8 cellular contexts compared by ENCODE assay signal in genomic region chr4:38179690-38180299, GRCh38.
A peak's percentile ranks its signal among the peaks of the same experiment; 100 is the strongest.
DNase-seq lines count a peak whose midpoint lies in the region; ATAC-seq, FAIRE-seq and TF ChIP-seq lines count a peak whose summit lies in the region.

No MANE protein-coding gene starts in this region.

- no peak overlapping the region for H3K4me2 ChIP-seq in HepG2 (ENCODE audit: low read depth, low read length)

- TF ChIP-seq EP300 in HepG2 (IDR thresholded peaks at IDR 0.05; ENCODE audit: low read depth in 2 of 2, low read length in 2 of 2) (peak in 1 of 2 experiments; percentile 45; a peak in 1 of 4 replicates), HepG2 (CRISPR knock-in tag; IDR thresholded peaks at IDR 0.05; ENCODE audit: borderline replicate concordance) (no peak)

- no TSS peak for BruUV-seq in HepG2 (replicated peaks; lab: Mats Ljungman, UMichigan)

- H3K9ac ChIP-seq in HepG2 (ENCODE audit: insufficient read depth, low read depth, low read length): no peak overlapping the region

- 64% methylated on average over 3 of the region's 3 CpGs for WGBS in HepG2 (ENCODE audit: low lambda C conversion rate)

- ATAC-seq in CD8-positive, alpha-beta T cell: peak; percentile 65
- peak; percentile 88 for ATAC-seq in HepG2
- ATAC-seq in GM18498 (IDR thresholded peaks at IDR 0.05; ENCODE audit: unreplicated experiment): no peak

- H3K4me3 Mint-ChIP-seq in CD8-positive, alpha-beta T cell: no peak overlapping the region

- no peak overlapping the region for H3K4me3 ChIP-seq in CD8-positive, alpha-beta T cell (ENCODE audit: low read depth, low read length)
- no peak overlapping the region for H3K4me3 ChIP-seq in coronary artery
- no peak overlapping the region for H3K4me3 ChIP-seq in HepG2 (replicated peaks in 1 of 3; ENCODE audit: insufficient read depth in 1 of 3, low read depth in 2 of 3, low read length in 3 of 3)

- no peaks in the 10 kb centered on the region for H3K9me3 ChIP-seq in CD8-positive, alpha-beta T cell (ENCODE audit: low read length)
- no peaks in the 10 kb centered on the region for H3K9me3 ChIP-seq in HepG2 (ENCODE audit: low read length)

- peak; percentile 97 for TF ChIP-seq CTCF in CD8-positive, alpha-beta T cell (IDR thresholded peaks at IDR 0.05)
- TF ChIP-seq CTCF in coronary artery (IDR thresholded peaks at IDR 0.05) (peak; percentile 83), HepG2 (CRISPR knock-in tag; IDR thresholded peaks at IDR 0.05) (peak; percentile 91)

- H3K27me3 ChIP-seq in CD8-positive, alpha-beta T cell (ENCODE audit: insufficient read depth, low read length): no peaks in the 10 kb centered on the region
- no peaks in the 10 kb centered on the region for H3K27me3 ChIP-seq in HepG2 (ENCODE audit: control insufficient read depth in 1 of 2, insufficient read depth in 2 of 2, low read length in 2 of 2)

- FAIRE-seq in HepG2 (lab: Jason Lieb, UNC): peak; percentile 72

- no peak overlapping the region for H3K27ac ChIP-seq in CD8-positive, alpha-beta T cell (ENCODE audit: low read depth, low read length)
- H3K27ac ChIP-seq in coronary artery: no peak overlapping the region
- no peak overlapping the region for H3K27ac ChIP-seq in HepG2 (ENCODE audit: extremely low read length, insufficient read depth, low read length)

- intact Hi-C loops in CD8-positive, alpha-beta T cell (cut with DNase I, micrococcal nuclease): loop anchor here (1.0 to 5.0 kb wide), 10 partner anchors 47 to 677 kb away; partner anchors contain the start of gene TLR6 (in 2 of the 2)
- intact Hi-C loops in HepG2 (cut with micrococcal nuclease; ENCODE audit: unreplicated experiment): loop anchor here (1.0 to 5.0 kb wide), 6 partner anchors 47 to 552 kb away; no protein-coding TSS in a partner anchor

- CTCF ChIA-PET in CD8-positive, alpha-beta T cell (lab: Charles Lee): interaction anchor here (0.5 to 12.1 kb wide), 88 partner anchors 9 to 729 kb away, joined by 3 to 264 read pairs (median 5); partner anchors contain the start of genes TLR1 and TLR10
- CTCF ChIA-PET in HepG2 (lab: Yijun Ruan, JAX; ENCODE audit: low intra/inter-chr PET ratio, low total read pairs): interaction anchor here (1.1 to 3.4 kb wide), 4 partner anchors 118 to 603 kb away, joined by 3 to 38 read pairs (median 24); no protein-coding TSS in a partner anchor

- H3K36me3 Mint-ChIP-seq in CD8-positive, alpha-beta T cell: no peaks in the 10 kb centered on the region

- H3K27ac Mint-ChIP-seq in CD8-positive, alpha-beta T cell: no peak overlapping the region

- peak; percentile 58 to 86 (median 67) for DNase-seq in CD8-positive, alpha-beta T cell
- DNase-seq in GOT3 (lab: John Stamatoyannopoulos, UW): peak; percentile 2
- peak; percentile 23 for DNase-seq in NCI-H2227 treated with DMSO at 0.1 percent for 48 hours (lab: John Stamatoyannopoulos, UW)
- DNase-seq in activated CD4-positive, alpha-beta T cell treated with anti-CD3 and anti-CD28 coated beads, Interleukin-2, amount 50 U/mL, for 1 hour: peak; percentile 74
- DNase-seq in coronary artery (ENCODE audit: low spot score): no peak
- DNase-seq in HepG2 (ENCODE audit: low spot score): peak; percentile 65
- peak; percentile 61 to 66 for DNase-seq in stimulated activated CD4-positive, alpha-beta T cell treated with anti-CD3 and anti-CD28 coated beads, Interleukin-4, amount 100 ng/mL, for 4 hours

- in situ Hi-C loops in HepG2 (cut with HindIII; ENCODE audit: extremely low pct_ligation_motif_present, low pct_unique_long_range_greater_than_20kb): loop anchor here (5.0 kb wide), 3 partner anchors 133 to 553 kb away; no protein-coding TSS in a partner anchor

- H3K4me1 ChIP-seq in CD8-positive, alpha-beta T cell (ENCODE audit: insufficient read depth, low read length): peaks cover 19% of the 10 kb centered on the region
- H3K4me1 ChIP-seq in HepG2 (ENCODE audit: insufficient read depth, low read length): peaks cover 51% of the 10 kb centered on the region

- H3K27me3 Mint-ChIP-seq in CD8-positive, alpha-beta T cell (ENCODE audit: low read depth): no peaks in the 10 kb centered on the region

- TF ChIP-seq RAD21 in HepG2 (CRISPR knock-in tag; IDR thresholded peaks at IDR 0.05): peak; percentile 95

- no peaks in the 10 kb centered on the region for H3K79me2 ChIP-seq in HepG2 (ENCODE audit: insufficient read depth, low read length)

- H3K4me1 Mint-ChIP-seq in CD8-positive, alpha-beta T cell (ENCODE audit: low read depth): peaks cover 37% of the 10 kb centered on the region

- no peaks in the 10 kb centered on the region for H3K9me3 Mint-ChIP-seq in CD8-positive, alpha-beta T cell

- POLR2A ChIA-PET in CD8-positive, alpha-beta T cell (lab: Charles Lee): interaction anchor here (0.6 to 1.4 kb wide), 8 partner anchors 421 to 551 kb away, joined by 3 to 5 read pairs (median 3); no protein-coding TSS in a partner anchor
- POLR2A ChIA-PET in HepG2 (lab: Yijun Ruan, JAX): interaction anchor here (0.7 to 2.1 kb wide), 7 partner anchors 18 to 495 kb away, joined by 3 to 14 read pairs (median 5); no protein-coding TSS in a partner anchor

- no peak overlapping the region for H2AFZ ChIP-seq in HepG2 (ENCODE audit: low read length)

- TF ChIP-seq POLR2A in HepG2 (IDR thresholded peaks at IDR 0.05; ENCODE audit: insufficient read depth in 1 of 2, low read depth in 2 of 2, low read length in 2 of 2): no peak

- H3K36me3 ChIP-seq in CD8-positive, alpha-beta T cell (ENCODE audit: insufficient read depth, low read length): no peaks in the 10 kb centered on the region
- no peaks in the 10 kb centered on the region for H3K36me3 ChIP-seq in HepG2 (replicated peaks in 1 of 2; ENCODE audit: control insufficient read depth in 1 of 2, insufficient read depth in 2 of 2, low read length in 2 of 2)

- H4K20me1 ChIP-seq in HepG2 (ENCODE audit: insufficient read depth, low read length): no peaks in the 10 kb centered on the region

TF ChIP-seq in HepG2, 621 proteins besides CTCF, POLR2A, EP300 and RAD21 (continues in another document):
- TF ChIP-seq MED1 (CRISPR knock-in tag; IDR thresholded peaks at IDR 0.05): 0 out of 2 replicates have a peak, but pooled peaks have one; percentile 46
- no peak for TF ChIP-seq ZNF761 (CRISPR knock-in tag; conservative IDR thresholded peaks at IDR 0.05)
- peak; percentile 21; the same call in 1 of the 2 replicates for TF ChIP-seq ELF3 (CRISPR knock-in tag; IDR thresholded peaks at IDR 0.05)
- peak; percentile 72 for TF ChIP-seq MNT (IDR thresholded peaks at IDR 0.05)
- TF ChIP-seq, protein P1, sequence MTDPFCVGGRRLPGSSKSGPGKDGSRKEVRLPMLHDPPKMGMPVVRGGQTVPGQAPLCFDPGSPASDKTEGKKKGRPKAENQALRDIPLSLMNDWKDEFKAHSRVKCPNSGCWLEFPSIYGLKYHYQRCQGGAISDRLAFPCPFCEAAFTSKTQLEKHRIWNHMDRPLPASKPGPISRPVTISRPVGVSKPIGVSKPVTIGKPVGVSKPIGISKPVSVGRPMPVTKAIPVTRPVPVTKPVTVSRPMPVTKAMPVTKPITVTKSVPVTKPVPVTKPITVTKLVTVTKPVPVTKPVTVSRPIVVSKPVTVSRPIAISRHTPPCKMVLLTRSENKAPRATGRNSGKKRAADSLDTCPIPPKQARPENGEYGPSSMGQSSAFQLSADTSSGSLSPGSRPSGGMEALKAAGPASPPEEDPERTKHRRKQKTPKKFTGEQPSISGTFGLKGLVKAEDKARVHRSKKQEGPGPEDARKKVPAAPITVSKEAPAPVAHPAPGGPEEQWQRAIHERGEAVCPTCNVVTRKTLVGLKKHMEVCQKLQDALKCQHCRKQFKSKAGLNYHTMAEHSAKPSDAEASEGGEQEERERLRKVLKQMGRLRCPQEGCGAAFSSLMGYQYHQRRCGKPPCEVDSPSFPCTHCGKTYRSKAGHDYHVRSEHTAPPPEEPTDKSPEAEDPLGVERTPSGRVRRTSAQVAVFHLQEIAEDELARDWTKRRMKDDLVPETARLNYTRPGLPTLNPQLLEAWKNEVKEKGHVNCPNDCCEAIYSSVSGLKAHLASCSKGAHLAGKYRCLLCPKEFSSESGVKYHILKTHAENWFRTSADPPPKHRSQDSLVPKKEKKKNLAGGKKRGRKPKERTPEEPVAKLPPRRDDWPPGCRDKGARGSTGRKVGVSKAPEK (CRISPR knock-in tag; IDR thresholded peaks at IDR 0.05; ENCODE audit: borderline replicate concordance): no peak
- TF ChIP-seq HMGXB4 (CRISPR knock-in tag; IDR thresholded peaks at IDR 0.05; ENCODE audit: borderline replicate concordance in 1 of 2, low read depth in 1 of 2): peak in 1 of 2 experiments; percentile 18; a peak in 1 of 4 replicates
- peak; percentile 44; the same call in 1 of the 2 replicates for TF ChIP-seq SALL1 (CRISPR knock-in tag; IDR thresholded peaks at IDR 0.05)
- peak; percentile 74 for TF ChIP-seq MIXL1 (CRISPR knock-in tag; IDR thresholded peaks at IDR 0.05)
